1 cellular context compared by ENCODE assay signal in genomic region chr14:55121146-55121545, GRCh38.
TF ChIP-seq lines count a peak whose summit lies in the region.

No MANE protein-coding gene starts in this region.

TF ChIP-seq in WTC11, 78 proteins besides CTCF, POLR2A, EP300 and RAD21 (continued from another document):
- TF ChIP-seq PRDM15 (CRISPR knock-in tag; IDR thresholded peaks at IDR 0.05) (no peak), ZNF532 (CRISPR knock-in tag; IDR thresholded peaks at IDR 0.05; ENCODE audit: borderline replicate concordance) (no peak), PREB (CRISPR knock-in tag; IDR thresholded peaks at IDR 0.05; ENCODE audit: borderline replicate concordance) (no peak), ZNF219 (CRISPR knock-in tag; IDR thresholded peaks at IDR 0.05; ENCODE audit: borderline replicate concordance) (no peak), MYBL2 (CRISPR knock-in tag; IDR thresholded peaks at IDR 0.05) (no peak), TCF7 (CRISPR knock-in tag; IDR thresholded peaks at IDR 0.05; ENCODE audit: low read depth) (no peak), FOXK1 (CRISPR knock-in tag; IDR thresholded peaks at IDR 0.05) (no peak), NR3C1 (CRISPR knock-in tag; conservative IDR thresholded peaks at IDR 0.05; ENCODE audit: low read depth) (no peak), GTF2I (CRISPR knock-in tag; conservative IDR thresholded peaks at IDR 0.05) (no peak), PRRX2 (CRISPR knock-in tag; IDR thresholded peaks at IDR 0.05) (no peak), NFE2L1 (CRISPR knock-in tag; IDR thresholded peaks at IDR 0.05) (no peak), AFF4 (CRISPR knock-in tag; IDR thresholded peaks at IDR 0.05; ENCODE audit: borderline replicate concordance) (no peak)
